In genomic region chr17:74024871-74025531, GRCh38 we compare ENCODE assay signal across 25 cellular contexts.
DNase-seq lines count a peak whose midpoint lies in the region; ATAC-seq, FAIRE-seq and TF ChIP-seq lines count a peak whose summit lies in the region.
"Had no signal": no experiment of that assay in that cellular context is flagged by ENCODE, and none has a peak within 500 bp of the region (broad histone marks: within the 10 kb centered on the region; RNA-seq: fewer than 3 reads in every experiment).

No MANE protein-coding gene starts in this region.

- TF ChIP-seq EP300 in A549 (IDR thresholded peaks at IDR 0.05) = no peak

- no peak for TF ChIP-seq RAD21 in A549 (conservative IDR thresholded peaks at IDR 0.05 in 1 of 2, IDR thresholded peaks at IDR 0.05 in 1 of 2)

- ATAC-seq in A549 (no peak), HG03571 (IDR thresholded peaks at IDR 0.05; ENCODE audit: unreplicated experiment) (no peak), esophagus mucosa (no peak)
- ATAC-seq: activated naive CD4-positive, alpha-beta T cell treated with anti-CD3 and anti-CD28 coated beads, Interleukin-2, amount 50 U/mL, for 72 hours; HCT116; left lobe of liver; Panc1; sciatic nerve had no signal

- no peak overlapping the region for H3K4me3 ChIP-seq in A549
- H3K4me3 ChIP-seq in WERI-Rb-1 (ENCODE audit: low read depth, low read length) = no peak overlapping the region
- no peak overlapping the region for H3K4me3 ChIP-seq in mesodermal cell (ENCODE audit: extremely low read depth, insufficient read depth, low read length, poor library complexity, severe bottlenecking)
- H3K4me3 ChIP-seq: breast epithelium, transverse colon had no signal

- 0 out of 3 replicates have a peak overlapping the region, but pooled peaks have one; percentile 12 for H3K4me2 ChIP-seq in A549

- 0 out of 3 replicates have a peak, but pooled peaks cover 4% of the 10 kb centered on the region for H3K4me1 ChIP-seq in A549
- H3K4me1 ChIP-seq in mesodermal cell (ENCODE audit: control insufficient read depth, insufficient read depth, low read length, poor library complexity, severe bottlenecking) = peaks cover 5% of the 10 kb centered on the region
- H3K4me1 ChIP-seq: breast epithelium, transverse colon had no signal

- TF ChIP-seq POLR2A in A549 (IDR thresholded peaks at IDR 0.05; ENCODE audit: low read length) = no peak

- H3K9me3 ChIP-seq in A549 = no peaks in the 10 kb centered on the region
- H3K9me3 ChIP-seq in WERI-Rb-1 (ENCODE audit: severe bottlenecking) = peaks cover 4% of the 10 kb centered on the region
- H3K9me3 ChIP-seq in mesodermal cell (ENCODE audit: control insufficient read depth, low read length) = no peaks in the 10 kb centered on the region
- H3K9me3 ChIP-seq: BE2C, breast epithelium, transverse colon had no signal

- FAIRE-seq in A549 (lab: Jason Lieb, UNC) = no peak

- WGBS in A549 (ENCODE audit: missing lambda C conversion rate) = 17% methylated on average over 10 of the region's 10 CpGs
- WGBS in mesodermal cell (ENCODE audit: insufficient coverage in 2 of 2), 2 experiments = 25 to 38% methylated on average over 7 to 9 of the region's 10 CpGs

- POLR2A ChIA-PET in A549 (lab: Yijun Ruan, JAX) = interaction anchor here (0.6 kb wide), 1 partner anchor 382 kb away, joined by 3 read pairs; no protein-coding TSS in a partner anchor

- H3K27ac ChIP-seq in A549 (no peak overlapping the region), WERI-Rb-1 (peak overlapping the region; percentile 65), mesodermal cell (ENCODE audit: low read depth, low read length, severe bottlenecking) (peak overlapping the region; percentile 82)
- H3K27ac ChIP-seq: breast epithelium, transverse colon, VCaP had no signal

- DNase-seq in A549 (ENCODE audit: low read depth in 1 of 2, low spot score in 1 of 2) (no peak), ELF-1 (ENCODE audit: low read depth, low spot score) (peak; percentile 75), WERI-Rb-1 (peak; percentile 82), D341Med (ENCODE audit: low spot score) (no peak)
- no peak for DNase-seq in stimulated activated CD4-positive, alpha-beta T cell treated with anti-CD3 and anti-CD28 coated beads, Interleukin-2, amount 100 ng/mL, for 48 hours
- DNase-seq: activated CD4-positive, alpha-beta T cell treated with anti-CD3 and anti-CD28 coated beads for 4 hours; BE2C; DND-41; NCI-H1105; NCI-H2081; NCI-H226; NCI-H526 treated with DMSO at 0.1 percent for 48 hours; Right ventricle myocardium superior; stimulated activated CD4-positive, alpha-beta T cell treated with anti-CD3 and anti-CD28 coated beads, Interleukin-4, amount 100 ng/mL, for 24 hours; transverse colon had no signal

- H3K36me3 ChIP-seq in WERI-Rb-1 = no peaks in the 10 kb centered on the region
- no peaks in the 10 kb centered on the region for H3K36me3 ChIP-seq in mesodermal cell (ENCODE audit: control insufficient read depth, insufficient read depth, low read length)
- H3K36me3 ChIP-seq: BE2C, breast epithelium, transverse colon had no signal

- H3K27me3 ChIP-seq in WERI-Rb-1 (ENCODE audit: insufficient read depth, low read depth, severe bottlenecking) = no peaks in the 10 kb centered on the region
- H3K27me3 ChIP-seq: BE2C, breast epithelium, transverse colon had no signal

- TF ChIP-seq CTCF in A549 (IDR thresholded peaks at IDR 0.05) (no peak), WERI-Rb-1 (IDR thresholded peaks at IDR 0.05; ENCODE audit: low read depth, low read length) (no peak)

- CTCF ChIA-PET in A549 (lab: Yijun Ruan, JAX) = no interaction called here

TF ChIP-seq in A549, 52 proteins besides CTCF, POLR2A, EP300 and RAD21:
- TF ChIP-seq HOXA7 (CRISPR knock-in tag; IDR thresholded peaks at IDR 0.05) = no peak
- no peak for TF ChIP-seq HDAC2 (IDR thresholded peaks at IDR 0.05)
- TF ChIP-seq CBX2 (IDR thresholded peaks at IDR 0.05; ENCODE audit: borderline replicate concordance, low read depth) = no peak
- TF ChIP-seq CBX8 (IDR thresholded peaks at IDR 0.05) = no peak
- TF ChIP-seq, protein P1, sequence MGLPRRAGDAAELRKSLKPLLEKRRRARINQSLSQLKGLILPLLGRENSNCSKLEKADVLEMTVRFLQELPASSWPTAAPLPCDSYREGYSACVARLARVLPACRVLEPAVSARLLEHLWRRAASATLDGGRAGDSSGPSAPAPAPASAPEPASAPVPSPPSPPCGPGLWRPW (IDR thresholded peaks at IDR 0.05) = no peak
- TF ChIP-seq FOSL2 (IDR thresholded peaks at IDR 0.05) = no peak
- TF ChIP-seq FOSL2 (CRISPR knock-in tag; IDR thresholded peaks at IDR 0.05) = no peak
- TF ChIP-seq CEBPB (IDR thresholded peaks at IDR 0.05) = no peak
- no peak for TF ChIP-seq NFE2L2 (conservative IDR thresholded peaks at IDR 0.05; ENCODE audit: low read length)
- no peak for TF ChIP-seq SMC3 (IDR thresholded peaks at IDR 0.05)
- no peak for TF ChIP-seq TP53 (CRISPR knock-in tag; IDR thresholded peaks at IDR 0.05)
- TF ChIP-seq, protein P2, sequence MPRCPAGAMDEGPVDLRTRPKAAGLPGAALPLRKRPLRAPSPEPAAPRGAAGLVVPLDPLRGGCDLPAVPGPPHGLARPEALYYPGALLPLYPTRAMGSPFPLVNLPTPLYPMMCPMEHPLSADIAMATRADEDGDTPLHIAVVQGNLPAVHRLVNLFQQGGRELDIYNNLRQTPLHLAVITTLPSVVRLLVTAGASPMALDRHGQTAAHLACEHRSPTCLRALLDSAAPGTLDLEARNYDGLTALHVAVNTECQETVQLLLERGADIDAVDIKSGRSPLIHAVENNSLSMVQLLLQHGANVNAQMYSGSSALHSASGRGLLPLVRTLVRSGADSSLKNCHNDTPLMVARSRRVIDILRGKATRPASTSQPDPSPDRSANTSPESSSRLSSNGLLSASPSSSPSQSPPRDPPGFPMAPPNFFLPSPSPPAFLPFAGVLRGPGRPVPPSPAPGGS (IDR thresholded peaks at IDR 0.05) = no peak
- no peak for TF ChIP-seq MAZ (IDR thresholded peaks at IDR 0.05; ENCODE audit: borderline replicate concordance, low read depth, low read length)
- TF ChIP-seq NPAS2 (CRISPR knock-in tag; IDR thresholded peaks at IDR 0.05; ENCODE audit: borderline replicate concordance) = no peak

Comparison
In these comparisons a context has a peak if more than half of its experiments do, and no peak if none do; other contexts are left out.
1. DNase-seq: peak in ELF-1 (single experiment) and WERI-Rb-1 (single experiment); none in A549 (0 of 2), stimulated activated CD4-positive, alpha-beta T cell treated with anti-CD3 and anti-CD28 coated beads, Interleukin-2, amount 100 ng/mL, for 48 hours (0 of 2) and D341Med (single experiment).
2. H3K27ac ChIP-seq: peak in WERI-Rb-1 (single experiment) and mesodermal cell (single experiment); none in A549 (0 of 2).